Comparison of ENCODE assay signal across 21 cellular contexts in genomic region chr19:41095703-41096102, GRCh38. TPM values are rescaled to one million over a fixed set of nuclear protein-coding genes. Genes with fewer than 3 reads are reported as not detected.
"Had no signal": no experiment of that assay in that cellular context is flagged by ENCODE, and none has a peak within 500 bp of the region (broad histone marks: within the 10 kb centered on the region; RNA-seq: fewer than 3 reads in every experiment).

No MANE protein-coding gene starts in this region.

- H3K36me3 ChIP-seq: colonic mucosa, heart left ventricle, left lung, ovary, stomach, thyroid gland, uterus had no signal

- DNase-seq: activated CD4-positive, alpha-beta T cell treated with anti-CD3 and anti-CD28 coated beads for 1 hour; activated gamma-delta T cell treated with Interleukin-2 at 50 U/mL for 16 hours; colonic mucosa; effector CD4-positive, alpha-beta T cell; foreskin melanocyte; heart left ventricle; left lung; ovary; stimulated activated CD4-positive, alpha-beta T cell treated with anti-CD3 and anti-CD28 coated beads, Interleukin-12 subunit alpha, Interleukin-12 subunit beta, amount 100 ng/mL, for 4 hours; stimulated activated CD4-positive, alpha-beta T cell treated with anti-CD3 and anti-CD28 coated beads, Interleukin-2, amount 100 ng/mL, for 48 hours; stimulated activated CD8-positive, alpha-beta memory T cell treated with anti-CD3 and anti-CD28 coated beads, Interleukin-4, amount 100 ng/mL, for 48 hours; stomach; thyroid gland; uterus had no signal

- H3K27me3 ChIP-seq: colonic mucosa, ovary, thyroid gland had no signal

- H3K4me1 ChIP-seq: colonic mucosa, heart left ventricle, left lung, stomach, thyroid gland, uterus had no signal

- H3K27ac ChIP-seq: colonic mucosa, heart left ventricle, left lung, ovary, stomach, thyroid gland, uterus had no signal

- H3K9me3 ChIP-seq: colonic mucosa, thyroid gland, uterus had no signal

- ATAC-seq: heart left ventricle, left lung had no signal

- H3K4me3 ChIP-seq: colonic mucosa, heart left ventricle, left lung, ovary, stomach, thyroid gland, uterus had no signal

RNA-seq across cellular contexts. Expression of gene CYP2A13, which starts 7.5 kb away (rescaled TPM):
- total RNA-seq: activated CD8-positive, alpha-beta memory T cell treated with anti-CD3 and anti-CD28 coated beads for 36 hours; cardiac septum; colonic mucosa; heart left ventricle; left lung; ovary; stomach; T-helper 2 cell treated with Interferon-gamma antibody and Interleukin-4, amounts not matched to agents 100 ng/mL and 5 ng/mL, for 36 hours; thyroid gland; uterus had no signal
- polyA plus RNA-seq: adipose tissue, heart left ventricle, keratinocyte, neural cell, ovary, stomach had no signal

RNA-seq across cellular contexts. Expression of gene CYP2F1, which starts 18.5 kb away (rescaled TPM):
- total RNA-seq: activated CD8-positive, alpha-beta memory T cell treated with anti-CD3 and anti-CD28 coated beads for 36 hours; cardiac septum; colonic mucosa; heart left ventricle; mucosa of gallbladder; ovary; stomach; T-helper 2 cell treated with Interferon-gamma antibody and Interleukin-4, amounts not matched to agents 100 ng/mL and 5 ng/mL, for 36 hours; thyroid gland; uterus had no signal
- polyA plus RNA-seq: adipose tissue, heart left ventricle, keratinocyte, neural cell, ovary had no signal
